Comparison of ENCODE assay signal across 23 cellular contexts in genomic region chr5:169917425-169917824, GRCh38.
DNase-seq lines count a peak whose midpoint lies in the region; ATAC-seq, FAIRE-seq and TF ChIP-seq lines count a peak whose summit lies in the region.
"Had no signal": no experiment of that assay in that cellular context is flagged by ENCODE, and none has a peak within 500 bp of the region (broad histone marks: within the 10 kb centered on the region; RNA-seq: fewer than 3 reads in every experiment).

No MANE protein-coding gene starts in this region.

- WGBS in A549 (ENCODE audit: missing lambda C conversion rate): 64% methylated on average over 2 of the region's 2 CpGs
- 7% methylated on average over 2 of the region's 2 CpGs for WGBS in HepG2 (ENCODE audit: low lambda C conversion rate)

- intact Hi-C loops in activated CD4-positive, alpha-beta T cell treated with anti-CD3 and anti-CD28 coated beads, Interleukin-2, amount 10 ng/mL, durations not matched to agents 24 days and 14 days (cut with micrococcal nuclease): no loop called here
- intact Hi-C loops in activated CD4-positive, alpha-beta T cell treated with anti-CD3 and anti-CD28 coated beads for 36 hours (cut with DNase I, micrococcal nuclease): no loop called here
- intact Hi-C loops in HepG2 (cut with micrococcal nuclease; ENCODE audit: unreplicated experiment) (no loop called here), gastrocnemius medialis (cut with DNase I; ENCODE audit: low total_unique reads) (no loop called here)

- ATAC-seq in activated CD4-positive, alpha-beta T cell treated with anti-CD3 and anti-CD28 coated beads for 36 hours: no peak
- ATAC-seq in A549 (no peak), HepG2 (no peak), HG03342 (IDR thresholded peaks at IDR 0.05; ENCODE audit: unreplicated experiment) (no peak), gastrocnemius medialis (no peak)
- ATAC-seq: CD8-positive, alpha-beta T cell had no signal

- DNase-seq in activated CD4-positive, alpha-beta T cell treated with anti-CD3 and anti-CD28 coated beads, Interleukin-2, amount 10 ng/mL, durations not matched to agents 24 days and 14 days: no peak
- DNase-seq in activated CD4-positive, alpha-beta T cell treated with anti-CD3 and anti-CD28 coated beads for 36 hours: no peak
- DNase-seq in A549 (ENCODE audit: low read depth in 1 of 2, low spot score in 1 of 2) (no peak), OCI-M1 (lab: John Stamatoyannopoulos, UW) (peak; percentile 16), HepG2 (ENCODE audit: low spot score) (no peak), gastrocnemius medialis (no peak)
- DNase-seq in activated CD4-positive, alpha-beta memory T cell treated with anti-CD3 and anti-CD28 coated beads, Interleukin-2, amount 10 ng/mL, durations not matched to agents 7 days and 5 days: no peak
- DNase-seq: 8988T; CD8-positive, alpha-beta T cell; COR-L47; DMS 273 treated with DMSO at 0.1 percent for 48 hours; DMS53; GM23248; HCEC 1CT; HFFc6 had no signal

- no peaks in the 10 kb centered on the region for H3K9me3 Mint-ChIP-seq in activated CD4-positive, alpha-beta T cell treated with anti-CD3 and anti-CD28 coated beads, Interleukin-2, amount 10 ng/mL, durations not matched to agents 24 days and 14 days
- H3K9me3 Mint-ChIP-seq in activated CD4-positive, alpha-beta T cell treated with anti-CD3 and anti-CD28 coated beads for 36 hours (ENCODE audit: low read depth): no peaks in the 10 kb centered on the region
- no peaks in the 10 kb centered on the region for H3K9me3 Mint-ChIP-seq in activated CD4-positive, alpha-beta memory T cell treated with anti-CD3 and anti-CD28 coated beads, Interleukin-2, amount 10 ng/mL, durations not matched to agents 7 days and 5 days
- H3K9me3 Mint-ChIP-seq: CD8-positive, alpha-beta T cell; HFFc6 had no signal

- no peaks in the 10 kb centered on the region for H3K4me1 Mint-ChIP-seq in activated CD4-positive, alpha-beta T cell treated with anti-CD3 and anti-CD28 coated beads, Interleukin-2, amount 10 ng/mL, durations not matched to agents 24 days and 14 days
- peaks cover 7% of the 10 kb centered on the region for H3K4me1 Mint-ChIP-seq in activated CD4-positive, alpha-beta T cell treated with anti-CD3 and anti-CD28 coated beads for 36 hours
- H3K4me1 Mint-ChIP-seq in activated CD4-positive, alpha-beta memory T cell treated with anti-CD3 and anti-CD28 coated beads, Interleukin-2, amount 10 ng/mL, durations not matched to agents 7 days and 5 days: no peaks in the 10 kb centered on the region

- no TSS peak for BruUV-seq in HepG2 (replicated peaks; lab: Mats Ljungman, UMichigan)

- H2AFZ ChIP-seq in HepG2 (ENCODE audit: low read length): no peak overlapping the region
- H2AFZ ChIP-seq: GM23248 had no signal

- FAIRE-seq in A549 (lab: Jason Lieb, UNC): no peak
- no peak for FAIRE-seq in HepG2 (lab: Jason Lieb, UNC)
- FAIRE-seq: G401.6, GM12891, GM18507, H54, HTR-8/SVneo had no signal

- H3K36me3 ChIP-seq in HepG2 (replicated peaks in 1 of 2; ENCODE audit: control insufficient read depth in 1 of 2, insufficient read depth in 2 of 2, low read length in 2 of 2) (no peaks in the 10 kb centered on the region), gastrocnemius medialis (no peaks in the 10 kb centered on the region)

- H3K79me2 ChIP-seq in HepG2 (ENCODE audit: insufficient read depth, low read length): no peaks in the 10 kb centered on the region

- H3K27me3 Mint-ChIP-seq in activated CD4-positive, alpha-beta T cell treated with anti-CD3 and anti-CD28 coated beads, Interleukin-2, amount 10 ng/mL, durations not matched to agents 24 days and 14 days: no peaks in the 10 kb centered on the region
- H3K27me3 Mint-ChIP-seq in activated CD4-positive, alpha-beta T cell treated with anti-CD3 and anti-CD28 coated beads for 36 hours: no peaks in the 10 kb centered on the region
- no peaks in the 10 kb centered on the region for H3K27me3 Mint-ChIP-seq in activated CD4-positive, alpha-beta memory T cell treated with anti-CD3 and anti-CD28 coated beads, Interleukin-2, amount 10 ng/mL, durations not matched to agents 7 days and 5 days
- H3K27me3 Mint-ChIP-seq: B cell had no signal

- TF ChIP-seq CTCF in A549 (IDR thresholded peaks at IDR 0.05): no peak
- TF ChIP-seq CTCF in HepG2 (CRISPR knock-in tag; IDR thresholded peaks at IDR 0.05): no peak
- TF ChIP-seq CTCF in gastrocnemius medialis (IDR thresholded peaks at IDR 0.05 in 4 of 5, conservative IDR thresholded peaks at IDR 0.05 in 1 of 5): no peak

- no peak for TF ChIP-seq POLR2A in A549 (IDR thresholded peaks at IDR 0.05; ENCODE audit: low read length)
- TF ChIP-seq POLR2A in HepG2 (IDR thresholded peaks at IDR 0.05; ENCODE audit: insufficient read depth in 1 of 2, low read depth in 2 of 2, low read length in 2 of 2): no peak
- TF ChIP-seq POLR2A in gastrocnemius medialis (IDR thresholded peaks at IDR 0.05): no peak

- no peak overlapping the region for H3K27ac ChIP-seq in A549
- H3K27ac ChIP-seq in HepG2 (ENCODE audit: extremely low read length, insufficient read depth, low read length): no peak overlapping the region
- no peak overlapping the region for H3K27ac ChIP-seq in gastrocnemius medialis
- H3K27ac ChIP-seq: BLaER1 treated with 17β-estradiol and CSF1 and Interleukin-3, amounts not matched to agents 10 nM and 100 nM; GM23248 had no signal

- CTCF ChIA-PET in activated CD4-positive, alpha-beta T cell treated with anti-CD3 and anti-CD28 coated beads for 36 hours (lab: Charles Lee): no interaction called here
- CTCF ChIA-PET in A549 (lab: Yijun Ruan, JAX) (interaction anchor here (0.6 to 0.8 kb wide), 2 partner anchors 12 to 19 kb away, joined by 3 to 4 read pairs; no protein-coding TSS in a partner anchor), HepG2 (lab: Yijun Ruan, JAX; ENCODE audit: low intra/inter-chr PET ratio, low total read pairs) (no interaction called here)
- CTCF ChIA-PET in activated CD4-positive, alpha-beta memory T cell treated with anti-CD3 and anti-CD28 coated beads, Interleukin-2, amount 10 ng/mL, durations not matched to agents 7 days and 5 days (lab: Charles Lee): no interaction called here

- H3K4me3 Mint-ChIP-seq in activated CD4-positive, alpha-beta T cell treated with anti-CD3 and anti-CD28 coated beads, Interleukin-2, amount 10 ng/mL, durations not matched to agents 24 days and 14 days: no peak overlapping the region
- H3K4me3 Mint-ChIP-seq in activated CD4-positive, alpha-beta T cell treated with anti-CD3 and anti-CD28 coated beads for 36 hours: no peak overlapping the region
- H3K4me3 Mint-ChIP-seq in activated CD4-positive, alpha-beta memory T cell treated with anti-CD3 and anti-CD28 coated beads, Interleukin-2, amount 10 ng/mL, durations not matched to agents 7 days and 5 days: no peak overlapping the region
- H3K4me3 Mint-ChIP-seq: B cell; CD8-positive, alpha-beta T cell; HFFc6 had no signal

- POLR2A ChIA-PET in activated CD4-positive, alpha-beta T cell treated with anti-CD3 and anti-CD28 coated beads for 36 hours (lab: Charles Lee): interaction anchor here (0.5 kb wide), 1 partner anchor 112 kb away, joined by 3 read pairs; no protein-coding TSS in a partner anchor
- POLR2A ChIA-PET in A549 (lab: Yijun Ruan, JAX): no interaction called here
- POLR2A ChIA-PET in HepG2 (lab: Yijun Ruan, JAX): no interaction called here
- POLR2A ChIA-PET in activated CD4-positive, alpha-beta memory T cell treated with anti-CD3 and anti-CD28 coated beads, Interleukin-2, amount 10 ng/mL, durations not matched to agents 7 days and 5 days (lab: Charles Lee): no interaction called here

- H3K4me1 ChIP-seq in A549: no peaks in the 10 kb centered on the region
- no peaks in the 10 kb centered on the region for H3K4me1 ChIP-seq in HepG2 (ENCODE audit: insufficient read depth, low read length)
- H3K4me1 ChIP-seq in gastrocnemius medialis: no peaks in the 10 kb centered on the region

- peaks cover 15% of the 10 kb centered on the region for H3K36me3 Mint-ChIP-seq in activated CD4-positive, alpha-beta T cell treated with anti-CD3 and anti-CD28 coated beads, Interleukin-2, amount 10 ng/mL, durations not matched to agents 24 days and 14 days (ENCODE audit: low read depth)
- peaks cover 11% of the 10 kb centered on the region for H3K36me3 Mint-ChIP-seq in activated CD4-positive, alpha-beta T cell treated with anti-CD3 and anti-CD28 coated beads for 36 hours (ENCODE audit: low read depth)
- H3K36me3 Mint-ChIP-seq in activated CD4-positive, alpha-beta memory T cell treated with anti-CD3 and anti-CD28 coated beads, Interleukin-2, amount 10 ng/mL, durations not matched to agents 7 days and 5 days (ENCODE audit: low read depth): peaks cover 8% of the 10 kb centered on the region

- no peak overlapping the region for H3K4me3 ChIP-seq in A549
- no peak overlapping the region for H3K4me3 ChIP-seq in HepG2 (replicated peaks in 1 of 3; ENCODE audit: insufficient read depth in 1 of 3, low read depth in 2 of 3, low read length in 3 of 3)
- no peak overlapping the region for H3K4me3 ChIP-seq in gastrocnemius medialis
- H3K4me3 ChIP-seq: BLaER1 treated with 17β-estradiol and CSF1 and Interleukin-3, amounts not matched to agents 10 nM and 100 nM; GM23248 had no signal

- no peaks in the 10 kb centered on the region for H4K20me1 ChIP-seq in HepG2 (ENCODE audit: insufficient read depth, low read length)

- TF ChIP-seq EP300 in A549 (IDR thresholded peaks at IDR 0.05) (no peak), HepG2 (IDR thresholded peaks at IDR 0.05; ENCODE audit: low read depth in 2 of 2, low read length in 2 of 2) (no peak), HepG2 (CRISPR knock-in tag; IDR thresholded peaks at IDR 0.05; ENCODE audit: borderline replicate concordance) (no peak)

- no peaks in the 10 kb centered on the region for H3K9me3 ChIP-seq in A549
- no peaks in the 10 kb centered on the region for H3K9me3 ChIP-seq in HepG2 (ENCODE audit: low read length)
- H3K9me3 ChIP-seq in gastrocnemius medialis: no peaks in the 10 kb centered on the region
- H3K9me3 ChIP-seq: BLaER1 treated with 17β-estradiol and CSF1 and Interleukin-3, amounts not matched to agents 10 nM and 100 nM had no signal

- peak overlapping the region; percentile 34 for H3K27ac Mint-ChIP-seq in activated CD4-positive, alpha-beta T cell treated with anti-CD3 and anti-CD28 coated beads, Interleukin-2, amount 10 ng/mL, durations not matched to agents 24 days and 14 days
- no peak overlapping the region for H3K27ac Mint-ChIP-seq in activated CD4-positive, alpha-beta T cell treated with anti-CD3 and anti-CD28 coated beads for 36 hours
- H3K27ac Mint-ChIP-seq in activated CD4-positive, alpha-beta memory T cell treated with anti-CD3 and anti-CD28 coated beads, Interleukin-2, amount 10 ng/mL, durations not matched to agents 7 days and 5 days: no peak overlapping the region
- H3K27ac Mint-ChIP-seq: B cell; CD8-positive, alpha-beta T cell; HFFc6 had no signal

- H3K27me3 ChIP-seq in HepG2 (ENCODE audit: control insufficient read depth in 1 of 2, insufficient read depth in 2 of 2, low read length in 2 of 2) (no peaks in the 10 kb centered on the region), gastrocnemius medialis (no peaks in the 10 kb centered on the region)
- H3K27me3 ChIP-seq: BLaER1 treated with 17β-estradiol and CSF1 and Interleukin-3, amounts not matched to agents 10 nM and 100 nM had no signal

- no peak overlapping the region for H3K9ac ChIP-seq in HepG2 (ENCODE audit: insufficient read depth, low read depth, low read length)
- H3K9ac ChIP-seq: BLaER1 treated with 17β-estradiol and CSF1 and Interleukin-3, amounts not matched to agents 10 nM and 100 nM; GM23248 had no signal

- in situ Hi-C loops in HepG2 (cut with HindIII; ENCODE audit: extremely low pct_ligation_motif_present, low pct_unique_long_range_greater_than_20kb): no loop called here
- in situ Hi-C loops in gastrocnemius medialis (cut with MboI; ENCODE audit: low sequenced_read_pairs in 4 of 4): no loop called here

- H3K4me2 ChIP-seq in A549 (no peak overlapping the region), HepG2 (ENCODE audit: low read depth, low read length) (no peak overlapping the region)

- TF ChIP-seq RAD21 in A549 (conservative IDR thresholded peaks at IDR 0.05 in 1 of 2, IDR thresholded peaks at IDR 0.05 in 1 of 2): no peak
- TF ChIP-seq RAD21 in HepG2 (CRISPR knock-in tag; IDR thresholded peaks at IDR 0.05): no peak
